Comparison of ENCODE assay signal across 8 cellular contexts in the genomic region with DNA sequence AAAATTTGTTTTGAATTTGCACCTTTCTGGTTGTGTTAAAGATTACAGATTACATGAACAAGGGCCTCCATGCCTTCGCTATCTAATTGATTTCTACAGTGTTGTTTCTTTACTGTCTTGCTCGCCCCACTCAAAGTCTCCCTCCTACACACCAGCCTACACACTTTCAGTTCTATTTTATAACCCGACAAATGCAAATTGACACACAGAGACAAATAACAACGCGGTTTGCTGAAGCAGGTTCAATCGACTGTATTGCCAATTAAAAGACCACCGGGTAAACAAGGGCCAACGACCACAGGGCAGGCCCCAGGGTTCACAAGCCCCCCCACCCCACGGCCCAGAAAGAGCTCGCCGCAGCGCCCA. TPM values are rescaled to one million over a fixed set of nuclear protein-coding genes. Genes with fewer than 3 reads are reported as not detected.
DNase-seq lines count a peak whose midpoint lies in the region; ATAC-seq and TF ChIP-seq lines count a peak whose summit lies in the region.

No MANE protein-coding gene starts in this region.

- CTCF ChIA-PET in activated CD4-positive, alpha-beta memory T cell treated with anti-CD3 and anti-CD28 coated beads for 36 hours (lab: Charles Lee) = interaction anchor here (0.8 to 2.0 kb wide), 12 partner anchors 33 to 199 kb away, joined by 3 to 20 read pairs (median 4); a partner anchor contains a TSS

- no peak overlapping the region for H3K4ac ChIP-seq in H9 (ENCODE audit: low read depth, low read length)

- H3K36me3 ChIP-seq in BE2C (no peaks in the 10 kb centered on the region; the same call in 1 of the 2 replicates), iPS DF 6.9 (ENCODE audit: control insufficient read depth, insufficient read depth, low read length) (no peaks in the 10 kb centered on the region)

- H2AFZ ChIP-seq in H9 (ENCODE audit: low read length) = no peak overlapping the region

- no peak overlapping the region for H2BK15ac ChIP-seq in H9 (ENCODE audit: low read depth, low read length)

- peak overlapping the region; percentile 81; the same call in 1 of the 2 replicates for H3K14ac ChIP-seq in H9 (ENCODE audit: insufficient read depth, low read length)

- POLR2A ChIA-PET in activated CD4-positive, alpha-beta memory T cell treated with anti-CD3 and anti-CD28 coated beads for 36 hours (lab: Charles Lee) = interaction anchor here (1.1 to 2.4 kb wide), 17 partner anchors 33 to 331 kb away, joined by 3 to 24 read pairs (median 7); a partner anchor contains a TSS

- H3K9me3 Mint-ChIP-seq in H9 = peaks cover 0 to 3% of the 10 kb centered on the region in 2 experiments; a peak in 2 of 5 replicates
- H3K9me3 Mint-ChIP-seq in activated CD4-positive, alpha-beta memory T cell treated with anti-CD3 and anti-CD28 coated beads for 36 hours = no peaks in the 10 kb centered on the region
- no peaks in the 10 kb centered on the region for H3K9me3 Mint-ChIP-seq in stimulated activated naive CD8-positive, alpha-beta T cell treated with anti-CD3 and anti-CD28 coated beads, Interleukin-15, amount 100 ng/mL, for 72 hours

- intact Hi-C loops in activated CD4-positive, alpha-beta memory T cell treated with anti-CD3 and anti-CD28 coated beads for 36 hours (cut with micrococcal nuclease) = loop anchor here (1.0 to 5.0 kb wide), 7 partner anchors 35 to 330 kb away; a partner anchor contains a TSS

- H3K27me3 ChIP-seq in BE2C (no peaks in the 10 kb centered on the region), H9 (ENCODE audit: insufficient read depth, low read length) (no peaks in the 10 kb centered on the region), iPS DF 6.9 (ENCODE audit: control insufficient read depth, insufficient read depth, low read length) (no peaks in the 10 kb centered on the region)

- DNase-seq in BE2C (no peak), H9 (no peak), iPS DF 6.9 (ENCODE audit: low read depth, low spot score) (no peak), NCI-H1436 treated with DMSO at 0.1 percent for 48 hours (lab: John Stamatoyannopoulos, UW) (no peak), AG08395 (ENCODE audit: low spot score) (no peak), DMS 273 (lab: John Stamatoyannopoulos, UW; ENCODE audit: unreplicated experiment) (no peak)
- DNase-seq in activated CD4-positive, alpha-beta memory T cell treated with anti-CD3 and anti-CD28 coated beads for 36 hours = no peak
- no peak for DNase-seq in stimulated activated naive CD8-positive, alpha-beta T cell treated with anti-CD3 and anti-CD28 coated beads, Interleukin-15, amount 100 ng/mL, for 72 hours

- H3K79me1 ChIP-seq in H9 (ENCODE audit: insufficient read depth, low read depth, low read length, poor library complexity, severe bottlenecking) = no peaks in the 10 kb centered on the region

- H2BK120ac ChIP-seq in H9 (ENCODE audit: low read depth, low read length, poor library complexity, severe bottlenecking) = no peak overlapping the region

- no peak overlapping the region for H2BK12ac ChIP-seq in H9 (ENCODE audit: insufficient read length, low read depth, low read length)

- no peak overlapping the region for H2BK20ac ChIP-seq in H9 (ENCODE audit: low read depth, low read length, poor library complexity, severe bottlenecking)

- peaks cover 51 to 54% of the 10 kb centered on the region in 2 experiments for H3K4me1 Mint-ChIP-seq in H9
- H3K4me1 Mint-ChIP-seq in activated CD4-positive, alpha-beta memory T cell treated with anti-CD3 and anti-CD28 coated beads for 36 hours (ENCODE audit: low read depth) = peaks cover 59% of the 10 kb centered on the region
- H3K4me1 Mint-ChIP-seq in stimulated activated naive CD8-positive, alpha-beta T cell treated with anti-CD3 and anti-CD28 coated beads, Interleukin-15, amount 100 ng/mL, for 72 hours = peaks cover 57% of the 10 kb centered on the region

- no peak overlapping the region for H4K8ac ChIP-seq in H9 (replicated peaks; ENCODE audit: insufficient read length, low read depth, low read length)

- no peak overlapping the region for H3K56ac ChIP-seq in H9 (ENCODE audit: insufficient read length, low read depth, low read length)

- peak overlapping the region; percentile 90 for H3K4me2 ChIP-seq in H9 (ENCODE audit: insufficient read depth, insufficient read length, low read length)

- peaks cover 47% of the 10 kb centered on the region for H3K79me2 ChIP-seq in H9 (ENCODE audit: insufficient read depth, low read length)

- H3K36me3 Mint-ChIP-seq in H9 (ENCODE audit: insufficient read depth in 1 of 3, low read depth in 3 of 3) = peaks cover 9 to 17% (median 15%) of the 10 kb centered on the region in 3 experiments; a peak in 6 of 7 replicates
- peaks cover 30% of the 10 kb centered on the region for H3K36me3 Mint-ChIP-seq in activated CD4-positive, alpha-beta memory T cell treated with anti-CD3 and anti-CD28 coated beads for 36 hours

- H3K27ac ChIP-seq in H9 (ENCODE audit: insufficient read length, low read depth, low read length) = no peak overlapping the region
- H3K27ac ChIP-seq in iPS DF 6.9 (ENCODE audit: low read length) = no peak overlapping the region

- peak overlapping the region; percentile 86 for H3K9ac ChIP-seq in H9 (ENCODE audit: extremely low read depth, insufficient read length, low read length)

- H3T11ph ChIP-seq in H9 (ENCODE audit: low read length) = no peak overlapping the region

- H3K27ac Mint-ChIP-seq in H9 = peak overlapping the region; percentile 21 to 91 (median 76); a peak in 6 of 7 replicates
- H3K27ac Mint-ChIP-seq in activated CD4-positive, alpha-beta memory T cell treated with anti-CD3 and anti-CD28 coated beads for 36 hours = peak overlapping the region; percentile 92
- peak overlapping the region; percentile 94 to 95 for H3K27ac Mint-ChIP-seq in stimulated activated naive CD8-positive, alpha-beta T cell treated with anti-CD3 and anti-CD28 coated beads, Interleukin-15, amount 100 ng/mL, for 72 hours

- no peaks in the 10 kb centered on the region for H3K27me3 Mint-ChIP-seq in H9 (ENCODE audit: low read depth)
- no peaks in the 10 kb centered on the region for H3K27me3 Mint-ChIP-seq in activated CD4-positive, alpha-beta memory T cell treated with anti-CD3 and anti-CD28 coated beads for 36 hours
- H3K27me3 Mint-ChIP-seq in stimulated activated naive CD8-positive, alpha-beta T cell treated with anti-CD3 and anti-CD28 coated beads, Interleukin-15, amount 100 ng/mL, for 72 hours = no peaks in the 10 kb centered on the region

- H3K4me3 Mint-ChIP-seq in H9 = peak overlapping the region; percentile 82 to 99
- peak overlapping the region; percentile 98 for H3K4me3 Mint-ChIP-seq in activated CD4-positive, alpha-beta memory T cell treated with anti-CD3 and anti-CD28 coated beads for 36 hours
- peak overlapping the region; percentile 91 to 96 for H3K4me3 Mint-ChIP-seq in stimulated activated naive CD8-positive, alpha-beta T cell treated with anti-CD3 and anti-CD28 coated beads, Interleukin-15, amount 100 ng/mL, for 72 hours

- H3K4me1 ChIP-seq in BE2C (no peaks in the 10 kb centered on the region), H9 (ENCODE audit: insufficient read depth, low read length) (peaks cover 6% of the 10 kb centered on the region; the same call in 1 of the 2 replicates), iPS DF 6.9 (ENCODE audit: control insufficient read depth, insufficient read depth, low read length) (no peaks in the 10 kb centered on the region)

- H4K20me1 ChIP-seq in H9 (ENCODE audit: control insufficient read depth, insufficient read depth, insufficient read length) = no peaks in the 10 kb centered on the region

- no peak for ATAC-seq in stimulated activated naive CD8-positive, alpha-beta T cell treated with anti-CD3 and anti-CD28 coated beads, Interleukin-15, amount 100 ng/mL, for 72 hours

- no peak for TF ChIP-seq CTCF in BE2C (IDR thresholded peaks at IDR 0.05; ENCODE audit: low read depth, low read length)
- no peak for TF ChIP-seq CTCF in H9 (conservative IDR thresholded peaks at IDR 0.05)

- no peak overlapping the region for H2AK5ac ChIP-seq in H9 (ENCODE audit: insufficient read length, low read length)

- H3K23ac ChIP-seq in H9 (ENCODE audit: insufficient read length, low read depth, low read length) = peak overlapping the region; percentile 26

- H4K5ac ChIP-seq in H9 (ENCODE audit: insufficient read length, low read depth, low read length) = no peak overlapping the region

- H2BK5ac ChIP-seq in H9 (ENCODE audit: insufficient read length, low read length) = no peak overlapping the region

- H4K91ac ChIP-seq in H9 (ENCODE audit: insufficient read length, low read depth, low read length) = no peak overlapping the region

- peak overlapping the region; percentile 86 for H3K4me3 ChIP-seq in BE2C (ENCODE audit: low read depth, low read length)
- H3K4me3 ChIP-seq in iPS DF 6.9 (ENCODE audit: low read length) = peak overlapping the region; percentile 91

- peak overlapping the region; percentile 44 for H3K18ac ChIP-seq in H9 (ENCODE audit: insufficient read length, low read depth, low read length)

- H3K9me3 ChIP-seq in BE2C (no peaks in the 10 kb centered on the region), H9 (ENCODE audit: control insufficient read depth, low read depth, low read length) (no peaks in the 10 kb centered on the region), iPS DF 6.9 (ENCODE audit: control insufficient read depth, insufficient read depth, low read length) (no peaks in the 10 kb centered on the region)

- WGBS in H9 (ENCODE audit: extremely low coverage, insufficient read length, low lambda C conversion rate) = no CpG with 5 or more reads among the region's 12 CpGs
- no CpG with 5 or more reads among the region's 12 CpGs for WGBS in iPS DF 6.9 (ENCODE audit: insufficient coverage, insufficient read length)

- peaks cover 10% of the 10 kb centered on the region for H3K23me2 ChIP-seq in H9 (ENCODE audit: insufficient read length, low read depth, low read length, poor library complexity, severe bottlenecking)

RNA-seq across cellular contexts. Expression of a gene that starts 0.9 kb away (rescaled TPM):
- polyA plus RNA-seq in BE2C (2012; ENCODE audit: insufficient read depth, insufficient read length, low read depth) = 63.0 TPM
- 212 and 220 TPM in 2 replicates for total RNA-seq in H9 (2021)
- total RNA-seq in activated CD4-positive, alpha-beta memory T cell treated with anti-CD3 and anti-CD28 coated beads for 36 hours = 100 to 1,000 TPM; 173 to 181 TPM

RNA-seq across cellular contexts. Expression of a gene that starts 58.0 kb away (rescaled TPM):
- 16.8 TPM for polyA plus RNA-seq in BE2C (2012; ENCODE audit: insufficient read depth, insufficient read length, low read depth)
- total RNA-seq in H9 (2021) = 30.1 and 33.9 TPM in 2 replicates
- total RNA-seq in activated CD4-positive, alpha-beta memory T cell treated with anti-CD3 and anti-CD28 coated beads for 36 hours = 10 to 100 TPM; 19.3 to 22.2 TPM

RNA-seq across cellular contexts. Expression of a gene that starts 58.3 kb away (rescaled TPM):
- 73.9 TPM for polyA plus RNA-seq in BE2C (2012; ENCODE audit: insufficient read depth, insufficient read length, low read depth)
- 67.6 and 71.9 TPM in 2 replicates for total RNA-seq in H9 (2021)
- total RNA-seq in activated CD4-positive, alpha-beta memory T cell treated with anti-CD3 and anti-CD28 coated beads for 36 hours = 10 to 100 TPM; 86.6 to 87.1 TPM
